ENCODE assay signal across 19 cellular contexts in genomic region chr2:200298816-200299215, GRCh38. TPM values are rescaled to one million over a fixed set of nuclear protein-coding genes. Genes with fewer than 3 reads are reported as not detected.
DNase-seq lines count a peak whose midpoint lies in the region; ATAC-seq and FAIRE-seq lines count a peak whose summit lies in the region.
"Had no signal": no experiment of that assay in that cellular context is flagged by ENCODE, and none has a peak within 500 bp of the region (broad histone marks: within the 10 kb centered on the region; RNA-seq: fewer than 3 reads in every experiment).

No MANE protein-coding gene starts in this region.

- no peak overlapping the region for H3K9ac ChIP-seq in trophoblast cell (ENCODE audit: low read length)
- H3K9ac ChIP-seq: BLaER1 treated with 17β-estradiol and CSF1 and Interleukin-3, amounts not matched to agents 10 nM and 100 nM had no signal

- H3K27ac ChIP-seq in trophoblast cell (ENCODE audit: low read depth, low read length) = no peak overlapping the region
- H3K27ac ChIP-seq: BLaER1 treated with 17β-estradiol and CSF1 and Interleukin-3, amounts not matched to agents 10 nM and 100 nM had no signal

- peaks cover 5 to 9% of the 10 kb centered on the region in 2 experiments for H3K4me1 ChIP-seq in trophoblast cell (ENCODE audit: control insufficient read depth in 1 of 2, insufficient read depth in 2 of 2, low read length in 2 of 2)

- H2AK5ac ChIP-seq in trophoblast cell (ENCODE audit: low read length) = peak overlapping the region; percentile 9

- no peak overlapping the region for H3K18ac ChIP-seq in trophoblast cell (ENCODE audit: low read length)

- H3K14ac ChIP-seq in trophoblast cell (ENCODE audit: low read length) = peak overlapping the region; percentile 28

- H2BK120ac ChIP-seq in trophoblast cell (ENCODE audit: insufficient read depth, low read length, poor library complexity) = peak overlapping the region; percentile 57

- no peak for FAIRE-seq in HTR-8/SVneo (lab: Jason Lieb, UNC)
- FAIRE-seq: GM12892, GM19239 had no signal

- H3K4me3 ChIP-seq in trophoblast cell (ENCODE audit: low read depth, low read length) = no peak overlapping the region
- H3K4me3 ChIP-seq: BLaER1 treated with 17β-estradiol and CSF1 and Interleukin-3, amounts not matched to agents 10 nM and 100 nM had no signal

- H3K23ac ChIP-seq in trophoblast cell (ENCODE audit: low read length) = no peak overlapping the region

- H2BK5ac ChIP-seq in trophoblast cell (ENCODE audit: low read depth, low read length, poor library complexity) = no peak overlapping the region

- no peak overlapping the region for H3K4me2 ChIP-seq in trophoblast cell (ENCODE audit: low read length)
- H3K4me2 ChIP-seq: BLaER1 treated with 17β-estradiol and CSF1 and Interleukin-3, amounts not matched to agents 10 nM and 100 nM had no signal

- no peak overlapping the region for H3K4ac ChIP-seq in trophoblast cell (ENCODE audit: low read depth, low read length)

- no peaks in the 10 kb centered on the region for H3K9me3 ChIP-seq in trophoblast cell (ENCODE audit: insufficient read depth, low read depth, low read length)
- H3K9me3 ChIP-seq: BLaER1 treated with 17β-estradiol and CSF1 and Interleukin-3, amounts not matched to agents 10 nM and 100 nM had no signal

- H4K12ac ChIP-seq in trophoblast cell (ENCODE audit: low read depth, low read length) = no peak overlapping the region

- no peak overlapping the region for H4K91ac ChIP-seq in trophoblast cell (ENCODE audit: low read depth, low read length)

- no CpG with 5 or more reads among the region's 3 CpGs for WGBS in trophoblast cell (ENCODE audit: extremely low coverage, insufficient coverage, insufficient read length)

- peaks cover 9% of the 10 kb centered on the region for H3K79me1 ChIP-seq in trophoblast cell (ENCODE audit: low read length)

- H3K79me2 ChIP-seq in trophoblast cell (ENCODE audit: control insufficient read depth, insufficient read depth, low read length, poor library complexity) = no peaks in the 10 kb centered on the region

- ATAC-seq in GM19328 (IDR thresholded peaks at IDR 0.05; ENCODE audit: unreplicated experiment) (no peak), GM21529 (IDR thresholded peaks at IDR 0.05; ENCODE audit: unreplicated experiment) (no peak)

- DNase-seq in DMS 273 (lab: John Stamatoyannopoulos, UW; ENCODE audit: unreplicated experiment) (peak; percentile 43), NCI-H1694 (lab: John Stamatoyannopoulos, UW) (peak; percentile 55), cerebellar cortex (ENCODE audit: low spot score) (peak; percentile 63), trophoblast cell (no peak), HTR-8/SVneo (ENCODE audit: insufficient read length, low spot score) (no peak)
- DNase-seq: ACHN; CD4-positive, CD25-positive, alpha-beta regulatory T cell; DMS153; DMS79 treated with DMSO at 0.1 percent for 48 hours; EL; GDM1; GOT3; H9; KG1 had no signal

- no peaks in the 10 kb centered on the region for H3K27me3 ChIP-seq in trophoblast cell (ENCODE audit: insufficient read depth, low read length)
- H3K27me3 ChIP-seq: BLaER1 treated with 17β-estradiol and CSF1 and Interleukin-3, amounts not matched to agents 10 nM and 100 nM had no signal

- no peaks in the 10 kb centered on the region for H3K36me3 ChIP-seq in trophoblast cell (ENCODE audit: control insufficient read depth in 1 of 2, insufficient read depth in 2 of 2, low read length in 2 of 2)
- H3K36me3 ChIP-seq: BLaER1 treated with 17β-estradiol and CSF1 and Interleukin-3, amounts not matched to agents 10 nM and 100 nM had no signal

- H2BK12ac ChIP-seq in trophoblast cell (ENCODE audit: low read length) = no peak overlapping the region

- H4K8ac ChIP-seq in trophoblast cell (ENCODE audit: low read depth, low read length) = no peak overlapping the region

- H2AFZ ChIP-seq in trophoblast cell (ENCODE audit: insufficient read depth, low read length, poor library complexity) = no peak overlapping the region

RNA-seq across cellular contexts. Expression of gene SPATS2L, which starts 7.7 kb away (rescaled TPM):
- 338 and 348 TPM in 2 replicates for polyA plus RNA-seq in trophoblast cell (2013)

Comparison
In these comparisons a context has a peak if more than half of its experiments do, and no peak if none do; other contexts are left out.
1. DNase-seq: peak in DMS 273 (single experiment), NCI-H1694 (single experiment) and cerebellar cortex (single experiment); none in trophoblast cell (0 of 2) and HTR-8/SVneo (single experiment).